ENCODE assay signal across 1 cellular context in the genomic region with DNA sequence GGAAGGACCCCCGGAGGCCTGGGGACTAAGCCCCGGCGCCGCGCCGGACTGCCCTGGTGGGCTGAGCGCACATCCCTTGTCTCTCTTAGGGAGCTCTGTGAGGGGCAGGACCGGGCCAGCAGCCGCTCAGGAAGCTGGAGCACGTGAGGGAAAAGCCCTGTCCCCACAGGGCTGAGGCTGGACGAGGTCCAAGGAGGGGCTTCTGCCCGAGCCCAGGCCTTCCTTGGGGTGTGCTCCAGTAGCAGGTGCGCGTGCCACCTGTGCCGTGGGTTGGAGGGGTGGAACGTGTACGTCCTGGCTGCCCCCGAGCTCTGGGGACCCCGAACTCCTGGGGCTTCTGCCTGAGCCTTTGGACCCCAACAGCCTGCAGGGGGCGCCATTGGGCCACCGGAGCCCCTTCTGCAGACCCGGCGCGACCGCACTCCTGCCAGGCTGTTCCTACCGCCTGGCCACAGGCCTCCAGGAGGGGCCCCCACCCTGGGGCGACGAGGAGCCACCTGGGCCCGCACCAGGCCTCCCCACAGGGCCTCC.
TF ChIP-seq lines count a peak whose summit lies in the region.

No MANE protein-coding gene starts in this region.

TF ChIP-seq in HepG2, 621 proteins besides CTCF, POLR2A, EP300 and RAD21 (continued from another document and continues in another):
- TF ChIP-seq, protein P1, sequence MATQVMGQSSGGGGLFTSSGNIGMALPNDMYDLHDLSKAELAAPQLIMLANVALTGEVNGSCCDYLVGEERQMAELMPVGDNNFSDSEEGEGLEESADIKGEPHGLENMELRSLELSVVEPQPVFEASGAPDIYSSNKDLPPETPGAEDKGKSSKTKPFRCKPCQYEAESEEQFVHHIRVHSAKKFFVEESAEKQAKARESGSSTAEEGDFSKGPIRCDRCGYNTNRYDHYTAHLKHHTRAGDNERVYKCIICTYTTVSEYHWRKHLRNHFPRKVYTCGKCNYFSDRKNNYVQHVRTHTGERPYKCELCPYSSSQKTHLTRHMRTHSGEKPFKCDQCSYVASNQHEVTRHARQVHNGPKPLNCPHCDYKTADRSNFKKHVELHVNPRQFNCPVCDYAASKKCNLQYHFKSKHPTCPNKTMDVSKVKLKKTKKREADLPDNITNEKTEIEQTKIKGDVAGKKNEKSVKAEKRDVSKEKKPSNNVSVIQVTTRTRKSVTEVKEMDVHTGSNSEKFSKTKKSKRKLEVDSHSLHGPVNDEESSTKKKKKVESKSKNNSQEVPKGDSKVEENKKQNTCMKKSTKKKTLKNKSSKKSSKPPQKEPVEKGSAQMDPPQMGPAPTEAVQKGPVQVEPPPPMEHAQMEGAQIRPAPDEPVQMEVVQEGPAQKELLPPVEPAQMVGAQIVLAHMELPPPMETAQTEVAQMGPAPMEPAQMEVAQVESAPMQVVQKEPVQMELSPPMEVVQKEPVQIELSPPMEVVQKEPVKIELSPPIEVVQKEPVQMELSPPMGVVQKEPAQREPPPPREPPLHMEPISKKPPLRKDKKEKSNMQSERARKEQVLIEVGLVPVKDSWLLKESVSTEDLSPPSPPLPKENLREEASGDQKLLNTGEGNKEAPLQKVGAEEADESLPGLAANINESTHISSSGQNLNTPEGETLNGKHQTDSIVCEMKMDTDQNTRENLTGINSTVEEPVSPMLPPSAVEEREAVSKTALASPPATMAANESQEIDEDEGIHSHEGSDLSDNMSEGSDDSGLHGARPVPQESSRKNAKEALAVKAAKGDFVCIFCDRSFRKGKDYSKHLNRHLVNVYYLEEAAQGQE (IDR thresholded peaks at IDR 0.05; ENCODE audit: borderline replicate concordance in 1 of 2, low read depth in 1 of 2, low read length in 2 of 2): no peak
- TF ChIP-seq NR2F6 (IDR thresholded peaks at IDR 0.05) (no peak), NR2F6 (CRISPR knock-in tag; IDR thresholded peaks at IDR 0.05) (peak; percentile 54; the same call in 1 of the 2 replicates), CREB1 (IDR thresholded peaks at IDR 0.05) (no peak), CREB1 (CRISPR knock-in tag; IDR thresholded peaks at IDR 0.05) (no peak), MBD4 (IDR thresholded peaks at IDR 0.05; ENCODE audit: borderline replicate concordance, low read length) (no peak), ZNF138 (CRISPR knock-in tag; IDR thresholded peaks at IDR 0.05; ENCODE audit: low read depth) (no peak), LCORL (IDR thresholded peaks at IDR 0.05) (no peak), LCORL (CRISPR knock-in tag; IDR thresholded peaks at IDR 0.05) (peak; percentile 40; the same call in 1 of the 2 replicates), ZNF781 (CRISPR knock-in tag; IDR thresholded peaks at IDR 0.05; ENCODE audit: borderline replicate concordance, not compliant biosample characterization) (no peak), ZNF780A (CRISPR knock-in tag; IDR thresholded peaks at IDR 0.05) (no peak), AGO2 (optimal IDR thresholded peaks at IDR 0.05; ENCODE audit: low read depth, low read length) (peak; percentile 36), ZNF589 (CRISPR knock-in tag; conservative IDR thresholded peaks at IDR 0.05) (no peak), NR1H2 (CRISPR knock-in tag; IDR thresholded peaks at IDR 0.05; ENCODE audit: borderline replicate concordance, low read depth) (no peak), ZNF839 (CRISPR knock-in tag; IDR thresholded peaks at IDR 0.05; ENCODE audit: borderline replicate concordance) (0 out of 2 replicates have a peak, but pooled peaks have one; percentile 78), CEBPG (CRISPR knock-in tag; IDR thresholded peaks at IDR 0.05) (no peak), RORA (CRISPR knock-in tag; IDR thresholded peaks at IDR 0.05) (no peak), SUZ12 (IDR thresholded peaks at IDR 0.05; ENCODE audit: low read depth, low read length) (no peak), FOSL2 (CRISPR knock-in tag; IDR thresholded peaks at IDR 0.05) (no peak), GABPA (IDR thresholded peaks at IDR 0.05; ENCODE audit: low read depth, low read length) (no peak), GABPA (CRISPR knock-in tag; IDR thresholded peaks at IDR 0.05; ENCODE audit: low read depth) (no peak), IKZF1 (IDR thresholded peaks at IDR 0.05) (no peak), MEIS1 (CRISPR knock-in tag; IDR thresholded peaks at IDR 0.05; ENCODE audit: borderline replicate concordance) (0 out of 2 replicates have a peak, but pooled peaks have one; percentile 51), SAFB2 (CRISPR knock-in tag; IDR thresholded peaks at IDR 0.05; ENCODE audit: borderline replicate concordance, low read depth) (no peak), ZFX (CRISPR knock-in tag; IDR thresholded peaks at IDR 0.05; ENCODE audit: low read depth) (peak; percentile 53; the same call in 1 of the 2 replicates), ZNF878 (CRISPR knock-in tag; IDR thresholded peaks at IDR 0.05) (no peak), WIZ (CRISPR knock-in tag; IDR thresholded peaks at IDR 0.05) (no peak), ZNF101 (CRISPR knock-in tag; IDR thresholded peaks at IDR 0.05; ENCODE audit: borderline replicate concordance, low read depth) (no peak), SIN3B (IDR thresholded peaks at IDR 0.05; ENCODE audit: low read length) (no peak), CHD2 (IDR thresholded peaks at IDR 0.05; ENCODE audit: low read depth, low read length) (no peak), ZFAT (CRISPR knock-in tag; conservative IDR thresholded peaks at IDR 0.05) (no peak), ZNF510 (CRISPR knock-in tag; IDR thresholded peaks at IDR 0.05; ENCODE audit: low read depth) (no peak), FLYWCH1 (CRISPR knock-in tag; IDR thresholded peaks at IDR 0.05) (no peak), ZNF432 (CRISPR knock-in tag; IDR thresholded peaks at IDR 0.05; ENCODE audit: borderline replicate concordance) (no peak), ZNF768 (CRISPR knock-in tag; IDR thresholded peaks at IDR 0.05) (no peak), NONO (IDR thresholded peaks at IDR 0.05) (no peak), NONO (CRISPR knock-in tag; conservative IDR thresholded peaks at IDR 0.05) (no peak), ERF (CRISPR knock-in tag; IDR thresholded peaks at IDR 0.05) (peak; percentile 58; the same call in 1 of the 2 replicates), ZFY (CRISPR knock-in tag; IDR thresholded peaks at IDR 0.05) (peak; percentile 24; the same call in 1 of the 2 replicates), NFRKB (IDR thresholded peaks at IDR 0.05) (no peak), NFE2L1 (CRISPR knock-in tag; IDR thresholded peaks at IDR 0.05; ENCODE audit: borderline replicate concordance) (no peak), ZBTB20 (CRISPR knock-in tag; IDR thresholded peaks at IDR 0.05; ENCODE audit: borderline replicate concordance, low read depth) (no peak), NR2F2 (IDR thresholded peaks at IDR 0.05; ENCODE audit: borderline replicate concordance, low read depth) (no peak), FOXK1 (CRISPR knock-in tag; IDR thresholded peaks at IDR 0.05; ENCODE audit: borderline replicate concordance, low read depth) (no peak), SAP130 (CRISPR knock-in tag; IDR thresholded peaks at IDR 0.05; ENCODE audit: low read depth) (peak; percentile 56; the same call in 1 of the 2 replicates), PAX8 (CRISPR knock-in tag; IDR thresholded peaks at IDR 0.05; ENCODE audit: borderline replicate concordance) (no peak), ZNF460 (CRISPR knock-in tag; IDR thresholded peaks at IDR 0.05; ENCODE audit: borderline replicate concordance) (no peak), HNRNPL (IDR thresholded peaks at IDR 0.05; ENCODE audit: low read depth, low read length) (peak; percentile 91), SP4 (CRISPR knock-in tag; IDR thresholded peaks at IDR 0.05) (no peak), ZSCAN22 (CRISPR knock-in tag; IDR thresholded peaks at IDR 0.05) (no peak), BCL6 (CRISPR knock-in tag; IDR thresholded peaks at IDR 0.05) (no peak)
- TF ChIP-seq, protein P2, sequence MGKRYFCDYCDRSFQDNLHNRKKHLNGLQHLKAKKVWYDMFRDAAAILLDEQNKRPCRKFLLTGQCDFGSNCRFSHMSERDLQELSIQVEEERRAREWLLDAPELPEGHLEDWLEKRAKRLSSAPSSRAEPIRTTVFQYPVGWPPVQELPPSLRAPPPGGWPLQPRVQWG (CRISPR knock-in tag; IDR thresholded peaks at IDR 0.05; ENCODE audit: borderline replicate concordance, low read depth): no peak
- TF ChIP-seq, protein P3, sequence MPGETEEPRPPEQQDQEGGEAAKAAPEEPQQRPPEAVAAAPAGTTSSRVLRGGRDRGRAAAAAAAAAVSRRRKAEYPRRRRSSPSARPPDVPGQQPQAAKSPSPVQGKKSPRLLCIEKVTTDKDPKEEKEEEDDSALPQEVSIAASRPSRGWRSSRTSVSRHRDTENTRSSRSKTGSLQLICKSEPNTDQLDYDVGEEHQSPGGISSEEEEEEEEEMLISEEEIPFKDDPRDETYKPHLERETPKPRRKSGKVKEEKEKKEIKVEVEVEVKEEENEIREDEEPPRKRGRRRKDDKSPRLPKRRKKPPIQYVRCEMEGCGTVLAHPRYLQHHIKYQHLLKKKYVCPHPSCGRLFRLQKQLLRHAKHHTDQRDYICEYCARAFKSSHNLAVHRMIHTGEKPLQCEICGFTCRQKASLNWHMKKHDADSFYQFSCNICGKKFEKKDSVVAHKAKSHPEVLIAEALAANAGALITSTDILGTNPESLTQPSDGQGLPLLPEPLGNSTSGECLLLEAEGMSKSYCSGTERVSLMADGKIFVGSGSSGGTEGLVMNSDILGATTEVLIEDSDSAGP (CRISPR knock-in tag; IDR thresholded peaks at IDR 0.05; ENCODE audit: borderline replicate concordance): peak; percentile 23; the same call in 1 of the 2 replicates
- TF ChIP-seq, protein P4, sequence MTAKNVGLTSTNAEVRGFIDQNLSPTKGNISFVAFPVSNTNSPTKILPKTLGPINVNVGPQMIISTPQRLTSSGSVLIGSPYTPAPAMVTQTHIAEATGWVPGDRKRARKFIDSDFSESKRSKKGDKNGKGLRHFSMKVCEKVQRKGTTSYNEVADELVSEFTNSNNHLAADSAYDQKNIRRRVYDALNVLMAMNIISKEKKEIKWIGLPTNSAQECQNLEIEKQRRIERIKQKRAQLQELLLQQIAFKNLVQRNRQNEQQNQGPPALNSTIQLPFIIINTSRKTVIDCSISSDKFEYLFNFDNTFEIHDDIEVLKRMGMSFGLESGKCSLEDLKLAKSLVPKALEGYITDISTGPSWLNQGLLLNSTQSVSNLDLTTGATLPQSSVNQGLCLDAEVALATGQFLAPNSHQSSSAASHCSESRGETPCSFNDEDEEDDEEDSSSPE (CRISPR knock-in tag; IDR thresholded peaks at IDR 0.05): no peak
- TF ChIP-seq, protein P5, sequence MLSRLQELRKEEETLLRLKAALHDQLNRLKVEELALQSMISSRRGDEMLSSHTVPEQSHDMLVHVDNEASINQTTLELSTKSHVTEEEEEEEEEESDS (CRISPR knock-in tag; IDR thresholded peaks at IDR 0.05; ENCODE audit: borderline replicate concordance): no peak
- TF ChIP-seq, protein P6, sequence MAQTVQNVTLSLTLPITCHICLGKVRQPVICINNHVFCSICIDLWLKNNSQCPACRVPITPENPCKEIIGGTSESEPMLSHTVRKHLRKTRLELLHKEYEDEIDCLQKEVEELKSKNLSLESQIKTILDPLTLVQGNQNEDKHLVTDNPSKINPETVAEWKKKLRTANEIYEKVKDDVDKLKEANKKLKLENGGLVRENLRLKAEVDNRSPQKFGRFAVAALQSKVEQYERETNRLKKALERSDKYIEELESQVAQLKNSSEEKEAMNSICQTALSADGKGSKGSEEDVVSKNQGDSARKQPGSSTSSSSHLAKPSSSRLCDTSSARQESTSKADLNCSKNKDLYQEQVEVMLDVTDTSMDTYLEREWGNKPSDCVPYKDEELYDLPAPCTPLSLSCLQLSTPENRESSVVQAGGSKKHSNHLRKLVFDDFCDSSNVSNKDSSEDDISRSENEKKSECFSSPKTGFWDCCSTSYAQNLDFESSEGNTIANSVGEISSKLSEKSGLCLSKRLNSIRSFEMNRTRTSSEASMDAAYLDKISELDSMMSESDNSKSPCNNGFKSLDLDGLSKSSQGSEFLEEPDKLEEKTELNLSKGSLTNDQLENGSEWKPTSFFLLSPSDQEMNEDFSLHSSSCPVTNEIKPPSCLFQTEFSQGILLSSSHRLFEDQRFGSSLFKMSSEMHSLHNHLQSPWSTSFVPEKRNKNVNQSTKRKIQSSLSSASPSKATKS (CRISPR knock-in tag; IDR thresholded peaks at IDR 0.05): no peak
- TF ChIP-seq, protein P7, sequence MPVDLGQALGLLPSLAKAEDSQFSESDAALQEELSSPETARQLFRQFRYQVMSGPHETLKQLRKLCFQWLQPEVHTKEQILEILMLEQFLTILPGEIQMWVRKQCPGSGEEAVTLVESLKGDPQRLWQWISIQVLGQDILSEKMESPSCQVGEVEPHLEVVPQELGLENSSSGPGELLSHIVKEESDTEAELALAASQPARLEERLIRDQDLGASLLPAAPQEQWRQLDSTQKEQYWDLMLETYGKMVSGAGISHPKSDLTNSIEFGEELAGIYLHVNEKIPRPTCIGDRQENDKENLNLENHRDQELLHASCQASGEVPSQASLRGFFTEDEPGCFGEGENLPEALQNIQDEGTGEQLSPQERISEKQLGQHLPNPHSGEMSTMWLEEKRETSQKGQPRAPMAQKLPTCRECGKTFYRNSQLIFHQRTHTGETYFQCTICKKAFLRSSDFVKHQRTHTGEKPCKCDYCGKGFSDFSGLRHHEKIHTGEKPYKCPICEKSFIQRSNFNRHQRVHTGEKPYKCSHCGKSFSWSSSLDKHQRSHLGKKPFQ (CRISPR knock-in tag; IDR thresholded peaks at IDR 0.05; ENCODE audit: insufficient replicate concordance): no peak
- TF ChIP-seq, protein P8, sequence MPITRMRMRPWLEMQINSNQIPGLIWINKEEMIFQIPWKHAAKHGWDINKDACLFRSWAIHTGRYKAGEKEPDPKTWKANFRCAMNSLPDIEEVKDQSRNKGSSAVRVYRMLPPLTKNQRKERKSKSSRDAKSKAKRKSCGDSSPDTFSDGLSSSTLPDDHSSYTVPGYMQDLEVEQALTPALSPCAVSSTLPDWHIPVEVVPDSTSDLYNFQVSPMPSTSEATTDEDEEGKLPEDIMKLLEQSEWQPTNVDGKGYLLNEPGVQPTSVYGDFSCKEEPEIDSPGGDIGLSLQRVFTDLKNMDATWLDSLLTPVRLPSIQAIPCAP (CRISPR knock-in tag; IDR thresholded peaks at IDR 0.05; ENCODE audit: low read depth): no peak
- TF ChIP-seq, protein P9, sequence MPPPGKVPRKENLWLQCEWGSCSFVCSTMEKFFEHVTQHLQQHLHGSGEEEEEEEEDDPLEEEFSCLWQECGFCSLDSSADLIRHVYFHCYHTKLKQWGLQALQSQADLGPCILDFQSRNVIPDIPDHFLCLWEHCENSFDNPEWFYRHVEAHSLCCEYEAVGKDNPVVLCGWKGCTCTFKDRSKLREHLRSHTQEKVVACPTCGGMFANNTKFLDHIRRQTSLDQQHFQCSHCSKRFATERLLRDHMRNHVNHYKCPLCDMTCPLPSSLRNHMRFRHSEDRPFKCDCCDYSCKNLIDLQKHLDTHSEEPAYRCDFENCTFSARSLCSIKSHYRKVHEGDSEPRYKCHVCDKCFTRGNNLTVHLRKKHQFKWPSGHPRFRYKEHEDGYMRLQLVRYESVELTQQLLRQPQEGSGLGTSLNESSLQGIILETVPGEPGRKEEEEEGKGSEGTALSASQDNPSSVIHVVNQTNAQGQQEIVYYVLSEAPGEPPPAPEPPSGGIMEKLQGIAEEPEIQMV (CRISPR knock-in tag; IDR thresholded peaks at IDR 0.05; ENCODE audit: low read depth): no peak
